9 cellular contexts compared by ENCODE assay signal in the genomic region with DNA sequence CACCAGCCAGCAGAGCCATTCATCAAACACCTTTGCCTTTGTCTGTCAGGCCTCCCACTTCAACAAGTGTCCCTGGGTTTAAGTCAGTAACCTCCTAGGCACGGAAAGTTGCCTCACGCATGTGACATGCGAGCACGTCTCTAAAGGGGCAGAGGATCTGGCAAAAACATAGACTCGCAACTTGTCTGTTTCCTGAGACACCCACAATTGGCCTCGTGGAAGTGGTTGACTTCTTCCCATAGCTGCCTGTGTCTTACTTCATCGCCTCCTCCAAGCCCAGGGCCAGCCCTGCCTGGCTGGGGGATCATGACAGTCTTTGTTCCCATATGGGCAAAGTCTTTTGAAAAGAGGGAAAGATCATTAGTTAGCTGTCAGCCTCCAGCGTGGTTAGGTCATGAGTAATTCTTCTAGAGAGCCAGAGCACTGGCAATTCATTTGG. TPM values are rescaled to one million over a fixed set of nuclear protein-coding genes. Genes with fewer than 3 reads are reported as not detected.
DNase-seq lines count a peak whose midpoint lies in the region; ATAC-seq and TF ChIP-seq lines count a peak whose summit lies in the region.
"Had no signal": no experiment of that assay in that cellular context is flagged by ENCODE, and none has a peak within 500 bp of the region (broad histone marks: within the 10 kb centered on the region; RNA-seq: fewer than 3 reads in every experiment).

No MANE protein-coding gene starts in this region.

- POLR2A ChIA-PET in activated CD4-positive, alpha-beta T cell treated with anti-CD3 and anti-CD28 coated beads for 36 hours (lab: Charles Lee) = no interaction called here

- CTCF ChIA-PET in activated CD4-positive, alpha-beta T cell treated with anti-CD3 and anti-CD28 coated beads for 36 hours (lab: Charles Lee) = interaction anchor here (0.9 to 7.0 kb wide), 5 partner anchors 9 to 318 kb away, joined by 4 to 56 read pairs (median 8); no protein-coding TSS in a partner anchor

- H3K27me3 ChIP-seq in lung (ENCODE audit: control insufficient read depth, insufficient read depth) = no peaks in the 10 kb centered on the region
- no peaks in the 10 kb centered on the region for H3K27me3 ChIP-seq in transverse colon

- TF ChIP-seq CTCF in choroid plexus epithelial cell (conservative IDR thresholded peaks at IDR 0.05; ENCODE audit: low read depth, low read length) (no peak), lung (IDR thresholded peaks at IDR 0.05; ENCODE audit: control extremely low read depth, extremely low read depth) (no peak), transverse colon (IDR thresholded peaks at IDR 0.05) (no peak)

- 26 to 61% methylated on average over 8 of the region's 8 CpGs for WGBS in lung, 2 donors
- WGBS in transverse colon (ENCODE audit: low coverage in 1 of 2), 2 donors = 72 to 80% methylated on average over 7 to 8 of the region's 8 CpGs

- H3K36me3 ChIP-seq in lung (ENCODE audit: control insufficient read depth in 2 of 2, insufficient read depth in 2 of 2, low read length in 2 of 2) (no peaks in the 10 kb centered on the region), transverse colon (no peaks in the 10 kb centered on the region)

- peaks cover 52% of the 10 kb centered on the region for H3K4me1 Mint-ChIP-seq in activated CD4-positive, alpha-beta T cell treated with anti-CD3 and anti-CD28 coated beads for 36 hours
- H3K4me1 Mint-ChIP-seq: central memory CD8-positive, alpha-beta T cell had no signal

- H3K27ac ChIP-seq in lung (ENCODE audit: low read depth in 1 of 2, low read length in 1 of 2) (peak overlapping the region; percentile 84 to 94), transverse colon (peak overlapping the region; percentile 66 to 79 (median 71))

- H3K36me3 Mint-ChIP-seq in activated CD4-positive, alpha-beta T cell treated with anti-CD3 and anti-CD28 coated beads for 36 hours (ENCODE audit: low read depth) = no peaks in the 10 kb centered on the region

- no peak for TF ChIP-seq EP300 in transverse colon (IDR thresholded peaks at IDR 0.05; ENCODE audit: low read depth)

- no peak for ATAC-seq in activated CD4-positive, alpha-beta T cell treated with anti-CD3 and anti-CD28 coated beads for 36 hours
- ATAC-seq in lung (ENCODE audit: insufficient read depth, low FRiP score) = peak; percentile 11
- ATAC-seq in HG02938 (IDR thresholded peaks at IDR 0.05; ENCODE audit: unreplicated experiment) = no peak

- H3K9me3 ChIP-seq in lung (ENCODE audit: control insufficient read depth in 2 of 2, insufficient read depth in 1 of 2, low read length in 1 of 2) (no peaks in the 10 kb centered on the region), transverse colon (no peaks in the 10 kb centered on the region)

- no peak for DNase-seq in activated CD4-positive, alpha-beta T cell treated with anti-CD3 and anti-CD28 coated beads for 36 hours
- no peak for DNase-seq in activated CD4-positive, alpha-beta T cell treated with anti-CD3 and anti-CD28 coated beads, Interleukin-2, amount 50 U/mL, for 1 hour
- DNase-seq in choroid plexus epithelial cell (ENCODE audit: low read depth) (peak; percentile 75), lung (ENCODE audit: low spot score) (peak; percentile 62), transverse colon (no peak), dedifferentiated amniotic fluid mesenchymal stem cell (ENCODE audit: extremely low spot score) (no peak), NCI-H2107 (lab: John Stamatoyannopoulos, UW) (no peak)

- H3K27me3 Mint-ChIP-seq in activated CD4-positive, alpha-beta T cell treated with anti-CD3 and anti-CD28 coated beads for 36 hours = no peaks in the 10 kb centered on the region

- no peak for TF ChIP-seq POLR2A in transverse colon (IDR thresholded peaks at IDR 0.05)

- in situ Hi-C loops in transverse colon (cut with MboI; ENCODE audit: low pct_ligation_motif_present in 1 of 4, low pct_unique_long_range_greater_than_20kb in 1 of 4, low sequenced_read_pairs in 3 of 4) = loop anchor here (5.0 to 25.0 kb wide), 6 partner anchors 104 to 747 kb away; a partner anchor contains a TSS

- H3K27ac Mint-ChIP-seq in activated CD4-positive, alpha-beta T cell treated with anti-CD3 and anti-CD28 coated beads for 36 hours = peak overlapping the region; percentile 76

- peaks cover 9 to 29% of the 10 kb centered on the region in 2 donors for H3K4me1 ChIP-seq in lung (ENCODE audit: control insufficient read depth in 2 of 2, insufficient read depth in 2 of 2, low read length in 2 of 2)
- peaks cover 9 to 26% (median 17%) of the 10 kb centered on the region in 4 donors for H3K4me1 ChIP-seq in transverse colon

- H3K4me3 ChIP-seq in choroid plexus epithelial cell (ENCODE audit: low read depth, low read length) (no peak overlapping the region), lung (no peak overlapping the region), transverse colon (no peak overlapping the region)

- H3K4me3 Mint-ChIP-seq in activated CD4-positive, alpha-beta T cell treated with anti-CD3 and anti-CD28 coated beads for 36 hours = peak overlapping the region; percentile 12

- no peaks in the 10 kb centered on the region for H3K9me3 Mint-ChIP-seq in activated CD4-positive, alpha-beta T cell treated with anti-CD3 and anti-CD28 coated beads for 36 hours (ENCODE audit: low read depth)
- H3K9me3 Mint-ChIP-seq: central memory CD8-positive, alpha-beta T cell had no signal

- intact Hi-C loops in activated CD4-positive, alpha-beta T cell treated with anti-CD3 and anti-CD28 coated beads for 36 hours (cut with DNase I, micrococcal nuclease) = loop anchor here (1.0 to 5.0 kb wide), 11 partner anchors 71 to 845 kb away; a partner anchor contains a TSS
- intact Hi-C loops in transverse colon (cut with DNase I; ENCODE audit: low total_unique reads) = loop anchor here (5.0 to 10.0 kb wide), 2 partner anchors 479 to 757 kb away; no protein-coding TSS in a partner anchor

RNA-seq across cellular contexts. Expression of a gene that starts 35.5 kb away (rescaled TPM):
- total RNA-seq in activated CD4-positive, alpha-beta T cell treated with anti-CD3 and anti-CD28 coated beads for 36 hours = 10 to 100 TPM; 21.0 to 31.5 TPM
- total RNA-seq in lung = 10 to 100 TPM; 23.1 to 78.7 TPM
- 100 to 1,000 TPM; 104 to 300 TPM for polyA plus RNA-seq in lung
- total RNA-seq in transverse colon = 100 to 1,000 TPM in 1 of 4 donors, 10 to 100 TPM in 3; 50.5 to 112 (median 64.4) TPM

Comparison
In these comparisons a context has a peak if more than half of its experiments do, and no peak if none do; other contexts are left out.
1. DNase-seq: peak in choroid plexus epithelial cell (single experiment) and lung (single experiment); none in activated CD4-positive, alpha-beta T cell treated with anti-CD3 and anti-CD28 coated beads for 36 hours (single experiment), activated CD4-positive, alpha-beta T cell treated with anti-CD3 and anti-CD28 coated beads, Interleukin-2, amount 50 U/mL, for 1 hour (single experiment), transverse colon (single experiment), dedifferentiated amniotic fluid mesenchymal stem cell (single experiment) and NCI-H2107 (single experiment).